ENCODE assay signal across 8 cellular contexts in the genomic region with DNA sequence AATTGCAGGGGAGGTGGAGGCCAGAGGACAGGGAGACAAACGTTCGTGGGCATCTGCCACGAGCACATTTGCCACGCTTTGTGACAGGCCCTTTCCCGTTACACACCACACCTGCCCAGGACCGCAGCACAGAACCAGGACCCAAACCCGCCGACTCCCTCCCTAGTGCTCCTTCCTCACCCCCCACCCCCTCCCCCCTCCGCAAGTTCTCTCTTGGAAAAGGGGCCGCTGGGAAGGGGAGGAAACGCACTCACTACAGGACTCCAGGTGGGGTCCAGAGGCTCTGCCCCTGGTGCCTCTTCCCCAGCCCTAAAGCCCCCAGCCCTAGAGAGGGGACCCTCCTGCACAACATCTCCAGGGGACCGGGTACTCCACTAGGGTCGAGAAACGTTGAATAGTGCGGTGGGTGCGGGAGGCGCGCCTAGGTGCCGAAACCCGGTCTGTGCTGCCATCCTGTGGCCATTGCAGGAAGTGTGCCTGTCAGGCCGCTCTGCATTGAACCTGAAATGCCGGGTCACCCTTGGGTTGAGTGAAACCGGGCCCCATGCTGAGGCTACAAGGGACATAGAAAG. TPM values are rescaled to one million over a fixed set of nuclear protein-coding genes. Genes with fewer than 3 reads are reported as not detected.
DNase-seq lines count a peak whose midpoint lies in the region; ATAC-seq and TF ChIP-seq lines count a peak whose summit lies in the region.

No MANE protein-coding gene starts in this region.

- H3K4me1 Mint-ChIP-seq in activated T-helper 1 cell treated with anti-CD3 and anti-CD28 coated beads, Interleukin-12 subunit alpha, Interleukin-12 subunit beta, Interleukin-2, Interleukin-4 antibody, amounts not matched to agents 30 ng/mL and 10 ng/mL and 1 ng/mL, durations not matched to agents 14 hours and 24 hours and 36 hours (ENCODE audit: low read depth), result peaks cover 60% of the 10 kb centered on the region
- peaks cover 25% of the 10 kb centered on the region for H3K4me1 Mint-ChIP-seq in nephron progenitor cell
- H3K4me1 Mint-ChIP-seq in stimulated activated naive CD8-positive, alpha-beta T cell treated with anti-CD3 and anti-CD28 coated beads, Interleukin-15, Interleukin-2, amounts not matched to agents 100 ng/mL and 50 ng/mL, for 24 hours (ENCODE audit: low read depth), result peaks cover 50% of the 10 kb centered on the region

- peaks cover 2% of the 10 kb centered on the region for H3K36me3 Mint-ChIP-seq in activated T-helper 1 cell treated with anti-CD3 and anti-CD28 coated beads, Interleukin-12 subunit alpha, Interleukin-12 subunit beta, Interleukin-2, Interleukin-4 antibody, amounts not matched to agents 30 ng/mL and 10 ng/mL and 1 ng/mL, durations not matched to agents 14 hours and 24 hours and 36 hours (ENCODE audit: low read depth)
- H3K36me3 Mint-ChIP-seq in nephron progenitor cell (ENCODE audit: low read depth), result no peaks in the 10 kb centered on the region
- H3K36me3 Mint-ChIP-seq in stimulated activated naive CD8-positive, alpha-beta T cell treated with anti-CD3 and anti-CD28 coated beads, Interleukin-15, Interleukin-2, amounts not matched to agents 100 ng/mL and 50 ng/mL, for 24 hours (ENCODE audit: low read depth), result no peaks in the 10 kb centered on the region

- peak overlapping the region; percentile 83 to 88 (median 85) for H3K27ac ChIP-seq in Peyer's patch

- H3K4me1 ChIP-seq in Peyer's patch, result peaks cover 0 to 24% (median 9%) of the 10 kb centered on the region in 4 donors

- intact Hi-C loops in activated T-helper 1 cell treated with anti-CD3 and anti-CD28 coated beads, Interleukin-12 subunit alpha, Interleukin-12 subunit beta, Interleukin-2, Interleukin-4 antibody, amounts not matched to agents 30 ng/mL and 10 ng/mL and 1 ng/mL, durations not matched to agents 14 hours and 24 hours and 36 hours (cut with micrococcal nuclease), result loop anchor here (1.0 to 10.0 kb wide), 10 partner anchors 18 to 1342 kb away; a partner anchor contains a TSS

- peak; percentile 94 to 98 (median 97) for TF ChIP-seq CTCF in Peyer's patch (IDR thresholded peaks at IDR 0.05)
- peak; percentile 88 for TF ChIP-seq CTCF in fibroblast of pulmonary artery (IDR thresholded peaks at IDR 0.05; ENCODE audit: low read length, missing control alignments)
- peak; percentile 93 for TF ChIP-seq CTCF in nephron progenitor cell (IDR thresholded peaks at IDR 0.05)

- peak overlapping the region; percentile 81 for H3K4me3 Mint-ChIP-seq in activated T-helper 1 cell treated with anti-CD3 and anti-CD28 coated beads, Interleukin-12 subunit alpha, Interleukin-12 subunit beta, Interleukin-2, Interleukin-4 antibody, amounts not matched to agents 30 ng/mL and 10 ng/mL and 1 ng/mL, durations not matched to agents 14 hours and 24 hours and 36 hours
- H3K4me3 Mint-ChIP-seq in nephron progenitor cell, result peak overlapping the region; percentile 78
- H3K4me3 Mint-ChIP-seq in stimulated activated naive CD8-positive, alpha-beta T cell treated with anti-CD3 and anti-CD28 coated beads, Interleukin-15, Interleukin-2, amounts not matched to agents 100 ng/mL and 50 ng/mL, for 24 hours, result peak overlapping the region; percentile 89

- peak; percentile 35 for ATAC-seq in GM19463 (IDR thresholded peaks at IDR 0.05; ENCODE audit: unreplicated experiment)

- no peaks in the 10 kb centered on the region for H3K9me3 Mint-ChIP-seq in activated T-helper 1 cell treated with anti-CD3 and anti-CD28 coated beads, Interleukin-12 subunit alpha, Interleukin-12 subunit beta, Interleukin-2, Interleukin-4 antibody, amounts not matched to agents 30 ng/mL and 10 ng/mL and 1 ng/mL, durations not matched to agents 14 hours and 24 hours and 36 hours
- no peaks in the 10 kb centered on the region for H3K9me3 Mint-ChIP-seq in nephron progenitor cell
- no peaks in the 10 kb centered on the region for H3K9me3 Mint-ChIP-seq in stimulated activated naive CD8-positive, alpha-beta T cell treated with anti-CD3 and anti-CD28 coated beads, Interleukin-15, Interleukin-2, amounts not matched to agents 100 ng/mL and 50 ng/mL, for 24 hours

- H3K27me3 ChIP-seq in Peyer's patch, result no peaks in the 10 kb centered on the region

- DNase-seq in CD1c-positive myeloid dendritic cell (ENCODE audit: extremely low spot score) (peak; percentile 85), KG1 (lab: John Stamatoyannopoulos, UW) (peak; percentile 38), Peyer's patch (peak; percentile 87 to 95 (median 92)), fibroblast of pulmonary artery (ENCODE audit: low read depth) (peak; percentile 75), nephron progenitor cell (peak; percentile 91)
- peak; percentile 80 for DNase-seq in activated T-helper 1 cell treated with anti-CD3 and anti-CD28 coated beads, Interleukin-12 subunit alpha, Interleukin-12 subunit beta, Interleukin-2, Interleukin-4 antibody, amounts not matched to agents 30 ng/mL and 10 ng/mL and 1 ng/mL, durations not matched to agents 14 hours and 24 hours and 36 hours (ENCODE audit: low spot score)

- no peaks in the 10 kb centered on the region for H3K36me3 ChIP-seq in Peyer's patch

- peak overlapping the region; percentile 29 to 58 (median 54) for H3K4me3 ChIP-seq in Peyer's patch
- peak overlapping the region; percentile 47 for H3K4me3 ChIP-seq in fibroblast of pulmonary artery (replicated peaks; ENCODE audit: low read depth, low read length)

- H3K27ac Mint-ChIP-seq in activated T-helper 1 cell treated with anti-CD3 and anti-CD28 coated beads, Interleukin-12 subunit alpha, Interleukin-12 subunit beta, Interleukin-2, Interleukin-4 antibody, amounts not matched to agents 30 ng/mL and 10 ng/mL and 1 ng/mL, durations not matched to agents 14 hours and 24 hours and 36 hours, result peak overlapping the region; percentile 98
- H3K27ac Mint-ChIP-seq in nephron progenitor cell, result no peak overlapping the region
- peak overlapping the region; percentile 100 for H3K27ac Mint-ChIP-seq in stimulated activated naive CD8-positive, alpha-beta T cell treated with anti-CD3 and anti-CD28 coated beads, Interleukin-15, Interleukin-2, amounts not matched to agents 100 ng/mL and 50 ng/mL, for 24 hours

- no peaks in the 10 kb centered on the region for H3K9me3 ChIP-seq in Peyer's patch

- peaks cover 7% of the 10 kb centered on the region for H3K27me3 Mint-ChIP-seq in activated T-helper 1 cell treated with anti-CD3 and anti-CD28 coated beads, Interleukin-12 subunit alpha, Interleukin-12 subunit beta, Interleukin-2, Interleukin-4 antibody, amounts not matched to agents 30 ng/mL and 10 ng/mL and 1 ng/mL, durations not matched to agents 14 hours and 24 hours and 36 hours (ENCODE audit: insufficient read depth)
- peaks cover 26% of the 10 kb centered on the region for H3K27me3 Mint-ChIP-seq in nephron progenitor cell (ENCODE audit: low read depth, poor library complexity)
- H3K27me3 Mint-ChIP-seq in stimulated activated naive CD8-positive, alpha-beta T cell treated with anti-CD3 and anti-CD28 coated beads, Interleukin-15, Interleukin-2, amounts not matched to agents 100 ng/mL and 50 ng/mL, for 24 hours, result peaks cover 14% of the 10 kb centered on the region

- no peak for TF ChIP-seq POLR2A in Peyer's patch (IDR thresholded peaks at IDR 0.05)

RNA-seq across cellular contexts. Expression of a gene that starts 21.9 kb away (rescaled TPM):
- total RNA-seq in Peyer's patch, result 100 to 1,000 TPM; 123 to 226 (median 188) TPM
- total RNA-seq in activated T-helper 1 cell treated with anti-CD3 and anti-CD28 coated beads, Interleukin-12 subunit alpha, Interleukin-12 subunit beta, Interleukin-2, Interleukin-4 antibody, amounts not matched to agents 30 ng/mL and 10 ng/mL and 1 ng/mL, durations not matched to agents 14 hours and 24 hours and 36 hours, result 876 and 893 TPM in 2 replicates

RNA-seq across cellular contexts. Expression of a gene that starts 42.4 kb away (rescaled TPM):
- 1 to 10 TPM in 1 of 4 donors, not detected in 3; 2.7 TPM for total RNA-seq in Peyer's patch
- 0.24 TPM in 1 of 2 replicates, not detected in the other for total RNA-seq in activated T-helper 1 cell treated with anti-CD3 and anti-CD28 coated beads, Interleukin-12 subunit alpha, Interleukin-12 subunit beta, Interleukin-2, Interleukin-4 antibody, amounts not matched to agents 30 ng/mL and 10 ng/mL and 1 ng/mL, durations not matched to agents 14 hours and 24 hours and 36 hours

RNA-seq across cellular contexts. Expression of a gene that starts 45.3 kb away (rescaled TPM):
- not detected for total RNA-seq in Peyer's patch
- total RNA-seq in activated T-helper 1 cell treated with anti-CD3 and anti-CD28 coated beads, Interleukin-12 subunit alpha, Interleukin-12 subunit beta, Interleukin-2, Interleukin-4 antibody, amounts not matched to agents 30 ng/mL and 10 ng/mL and 1 ng/mL, durations not matched to agents 14 hours and 24 hours and 36 hours, result not detected in 2 replicates

RNA-seq across cellular contexts. Expression of a gene that starts 54.2 kb away (rescaled TPM):
- total RNA-seq in Peyer's patch, result not detected
- total RNA-seq in activated T-helper 1 cell treated with anti-CD3 and anti-CD28 coated beads, Interleukin-12 subunit alpha, Interleukin-12 subunit beta, Interleukin-2, Interleukin-4 antibody, amounts not matched to agents 30 ng/mL and 10 ng/mL and 1 ng/mL, durations not matched to agents 14 hours and 24 hours and 36 hours, result not detected in 2 replicates

Comparison
In these comparisons a context has a peak if more than half of its experiments do, and no peak if none do; other contexts are left out.
1. Peak in every context shown above with its lines: DNase-seq, ATAC-seq, H3K4me3 ChIP-seq and H3K27ac ChIP-seq.
2. DNase-seq: peak in every context shown above with its lines; median percentile 92 in Peyer's patch; 91 in nephron progenitor cell; 85 in CD1c-positive myeloid dendritic cell; 80 in activated T-helper 1 cell treated with anti-CD3 and anti-CD28 coated beads, Interleukin-12 subunit alpha, Interleukin-12 subunit beta, Interleukin-2, Interleukin-4 antibody, amounts not matched to agents 30 ng/mL and 10 ng/mL and 1 ng/mL, durations not matched to agents 14 hours and 24 hours and 36 hours; 75 in fibroblast of pulmonary artery; 38 in KG1.